ENCODE assay signal across 8 cellular contexts in the genomic region with DNA sequence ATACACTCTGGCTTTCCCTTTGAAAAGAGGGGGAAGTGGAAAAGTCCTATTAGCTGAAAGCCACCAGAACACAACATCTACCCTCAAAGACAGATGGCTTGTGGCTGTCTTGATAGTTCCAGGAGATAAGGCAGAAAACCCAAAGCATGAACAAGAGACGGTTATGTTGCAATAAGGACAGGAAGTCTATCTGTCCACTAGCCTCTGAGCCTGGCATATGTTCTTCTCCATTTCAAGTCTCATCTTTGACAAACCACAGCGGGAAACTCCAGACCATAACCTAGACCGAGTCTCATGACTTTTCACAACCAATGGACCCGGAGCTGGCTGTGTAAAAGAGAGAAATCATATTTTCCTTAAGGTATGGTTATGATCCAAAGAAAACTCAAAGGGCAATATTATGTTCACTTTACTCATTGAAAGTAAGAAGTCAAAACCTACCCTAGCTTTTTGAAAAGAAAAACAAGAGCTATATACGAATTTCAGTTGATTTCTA. TPM values are rescaled to one million over a fixed set of nuclear protein-coding genes. Genes with fewer than 3 reads are reported as not detected.
DNase-seq lines count a peak whose midpoint lies in the region; ATAC-seq, FAIRE-seq and TF ChIP-seq lines count a peak whose summit lies in the region.

No MANE protein-coding gene starts in this region.

- peak overlapping the region; percentile 37; the same call in 1 of the 2 replicates for H3K9ac ChIP-seq in OCI-LY1 (ENCODE audit: low read length)
- H3K9ac ChIP-seq in GM12878 (ENCODE audit: control insufficient read depth, insufficient read depth, low read length), result 0 out of 2 replicates have a peak overlapping the region, but pooled peaks have one; percentile 33

- no peaks in the 10 kb centered on the region for H3K27me3 ChIP-seq in OCI-LY1 (ENCODE audit: insufficient read depth, low read length)
- no peaks in the 10 kb centered on the region for H3K27me3 ChIP-seq in GM12878 (replicated peaks in 1 of 2; ENCODE audit: control insufficient read depth in 2 of 2, insufficient read depth in 2 of 2, low read length in 1 of 2)

- DNase-seq in Right ventricle myocardium inferior (ENCODE audit: missing footprints), result no peak
- no peak for DNase-seq in cardiac septum (ENCODE audit: low spot score)
- DNase-seq in GM12878 (ENCODE audit: low read depth, low spot score), result peak; percentile 78
- peak in 3 of 10 donors; percentile 12 to 38 (median 17) for DNase-seq in naive thymus-derived CD8-positive, alpha-beta T cell
- DNase-seq in LoVo (ENCODE audit: low spot score), result no peak
- DNase-seq in DMS79 (lab: John Stamatoyannopoulos, UW), result no peak

- H2AFZ ChIP-seq in OCI-LY1 (ENCODE audit: low read length), result no peak overlapping the region
- peak overlapping the region; percentile 26; the same call in 1 of the 2 replicates for H2AFZ ChIP-seq in GM12878 (ENCODE audit: control insufficient read depth, low read depth, low read length)

- no peaks in the 10 kb centered on the region for H3K9me3 Mint-ChIP-seq in naive thymus-derived CD8-positive, alpha-beta T cell

- H3K27ac ChIP-seq in OCI-LY1 (ENCODE audit: low read depth, low read length, poor library complexity, severe bottlenecking) (peak overlapping the region; percentile 91), GM12878 (ENCODE audit: control insufficient read depth, insufficient read depth) (peak overlapping the region; percentile 81)

- no peaks in the 10 kb centered on the region for H3K79me2 ChIP-seq in OCI-LY1 (ENCODE audit: insufficient read depth, low read length)
- peaks cover 63% of the 10 kb centered on the region for H3K79me2 ChIP-seq in GM12878 (ENCODE audit: control insufficient read depth, insufficient read depth, low read length)

- peak overlapping the region in 7 of 10 donors; percentile 3 to 83 (median 40) for H3K27ac Mint-ChIP-seq in naive thymus-derived CD8-positive, alpha-beta T cell

- in situ Hi-C loops in GM12878 (cut with MboI), result no loop called here

- H3F3A ChIP-seq in OCI-LY1 (ENCODE audit: insufficient read depth, low read length), result no peaks in the 10 kb centered on the region

- H3K4me3 Mint-ChIP-seq in naive thymus-derived CD8-positive, alpha-beta T cell, result peak overlapping the region in 2 of 10 donors; percentile 5 to 22

- TF ChIP-seq EP300 in GM12878 (IDR thresholded peaks at IDR 0.05; ENCODE audit: borderline replicate concordance in 1 of 2, control insufficient read depth in 1 of 2, low read depth in 2 of 2, low read length in 2 of 2), result peak; percentile 56 to 79; a peak in 3 of 4 replicates

- H3K36me3 ChIP-seq in OCI-LY1 (ENCODE audit: insufficient read depth, low read length) (peaks cover 35% of the 10 kb centered on the region), GM12878 (ENCODE audit: control insufficient read depth in 2 of 2, insufficient read depth in 2 of 2, low read length in 1 of 2) (peaks cover 15 to 27% of the 10 kb centered on the region in 2 experiments)

- H4K20me1 ChIP-seq in OCI-LY1 (ENCODE audit: insufficient read depth, low read length), result no peaks in the 10 kb centered on the region
- H4K20me1 ChIP-seq in GM12878 (ENCODE audit: control insufficient read depth, insufficient read depth), result no peaks in the 10 kb centered on the region

- RAD21 ChIA-PET in GM12878 (lab: Charles Lee; ENCODE audit: unreplicated experiment), result interaction anchor here (0.9 to 10.7 kb wide), 24 partner anchors 10 to 463 kb away, joined by 3 to 235 read pairs (median 8); a partner anchor contains a TSS

- no peak for TF ChIP-seq CTCF in OCI-LY1 (IDR thresholded peaks at IDR 0.05; ENCODE audit: low read length)
- no peak for TF ChIP-seq CTCF in GM12878 (IDR thresholded peaks at IDR 0.05 in 2 of 3, conservative IDR thresholded peaks at IDR 0.05 in 1 of 3; ENCODE audit: control insufficient read depth in 2 of 3, extremely low read depth in 1 of 3, insufficient read depth in 1 of 3, low read depth in 3 of 3, low read length in 3 of 3)

- CTCF ChIA-PET in GM12878 (lab: Yijun Ruan, JAX), result interaction anchor here (0.8 to 3.2 kb wide), 23 partner anchors 10 to 663 kb away, joined by 3 to 24 read pairs (median 5); a partner anchor contains a TSS

- no peaks in the 10 kb centered on the region for H3K9me2 ChIP-seq in OCI-LY1 (ENCODE audit: low read depth, low read length)

- peak overlapping the region; percentile 17 for H3K4me3 ChIP-seq in OCI-LY1 (ENCODE audit: low read depth, low read length, poor library complexity, severe bottlenecking)
- H3K4me3 ChIP-seq in GM12878, result 0 out of 2 replicates have a peak overlapping the region, but pooled peaks have one; percentile 12

- H3K4me2 ChIP-seq in OCI-LY1 (ENCODE audit: low read length) (peak overlapping the region; percentile 46), GM12878 (ENCODE audit: control insufficient read depth, insufficient read depth) (peak overlapping the region; percentile 54)

- WGBS in GM12878 (ENCODE audit: insufficient coverage, insufficient replicate concordance, low lambda C conversion rate, missing lambda C conversion rate), result 0% methylated on average over 5 of the region's 5 CpGs

- ATAC-seq in Right ventricle myocardium inferior (peak; percentile 61), HG02885 (IDR thresholded peaks at IDR 0.05; ENCODE audit: poor library complexity, unreplicated experiment) (peak; percentile 59), GM12878 (peak; percentile 73)
- peak in 1 of 2 donors; percentile 8 for ATAC-seq in naive thymus-derived CD8-positive, alpha-beta T cell

- H3K4me1 ChIP-seq in OCI-LY1 (ENCODE audit: insufficient read depth, low read length, severe bottlenecking) (peaks cover 58% of the 10 kb centered on the region), GM12878 (ENCODE audit: control insufficient read depth, insufficient read depth, low read length) (peaks cover 45% of the 10 kb centered on the region)

- no peaks in the 10 kb centered on the region for H3K27me3 Mint-ChIP-seq in naive thymus-derived CD8-positive, alpha-beta T cell

- TF ChIP-seq POLR2A in GM12878 (IDR thresholded peaks at IDR 0.05; ENCODE audit: low read depth, low read length), result no peak

- SMC1A ChIA-PET in GM12878 (lab: Charles Lee; ENCODE audit: uncharacterized antibody, unreplicated experiment), result interaction anchor here (0.7 to 11.4 kb wide), 38 partner anchors 10 to 463 kb away, joined by 3 to 292 read pairs (median 5); a partner anchor contains a TSS

- peaks cover 10 to 70% (median 40%) of the 10 kb centered on the region in 4 donors for H3K4me1 Mint-ChIP-seq in naive thymus-derived CD8-positive, alpha-beta T cell

- FAIRE-seq in GM12878 (lab: Jason Lieb, UNC), result peak; percentile 7

- no TSS peak for BruUV-seq in GM12878 (replicated peaks; lab: Mats Ljungman, UMichigan)

- intact Hi-C loops in Right ventricle myocardium inferior (cut with DNase I), result no loop called here
- intact Hi-C loops in cardiac septum (cut with DNase I), result no loop called here
- intact Hi-C loops in GM12878 (cut with micrococcal nuclease; ENCODE audit: unreplicated experiment), result loop anchor here (5.0 to 10.0 kb wide), 3 partner anchors 66 to 223 kb away; no protein-coding TSS in a partner anchor

- TF ChIP-seq RAD21 in GM12878 (IDR thresholded peaks at IDR 0.05; ENCODE audit: insufficient read depth, low read depth, low read length), result 0 out of 2 replicates have a peak, but pooled peaks have one; percentile 0

- POLR2A ChIA-PET in GM12878 (lab: Charles Lee), result interaction anchor here (0.5 to 10.0 kb wide), 15 partner anchors 8 to 393 kb away, joined by 3 to 194 read pairs (median 4); a partner anchor contains a TSS
- POLR2A ChIA-PET in naive thymus-derived CD8-positive, alpha-beta T cell (lab: Charles Lee), result interaction anchor here (0.9 kb wide), 1 partner anchor 17 kb away, joined by 5 read pairs; no protein-coding TSS in a partner anchor

- H3K36me3 Mint-ChIP-seq in naive thymus-derived CD8-positive, alpha-beta T cell, result peaks cover 5 to 26% (median 24%) of the 10 kb centered on the region in 3 donors

- H3K9me3 ChIP-seq in OCI-LY1 (ENCODE audit: low read length), result no peaks in the 10 kb centered on the region
- no peaks in the 10 kb centered on the region for H3K9me3 ChIP-seq in GM12878 (replicated peaks; ENCODE audit: control insufficient read depth, insufficient read depth, low read length)

TF ChIP-seq in GM12878, 131 proteins besides CTCF, POLR2A, EP300 and RAD21 (continues in another document):
- no peak for TF ChIP-seq ZSCAN29 (IDR thresholded peaks at IDR 0.05)
- TF ChIP-seq, protein P1, sequence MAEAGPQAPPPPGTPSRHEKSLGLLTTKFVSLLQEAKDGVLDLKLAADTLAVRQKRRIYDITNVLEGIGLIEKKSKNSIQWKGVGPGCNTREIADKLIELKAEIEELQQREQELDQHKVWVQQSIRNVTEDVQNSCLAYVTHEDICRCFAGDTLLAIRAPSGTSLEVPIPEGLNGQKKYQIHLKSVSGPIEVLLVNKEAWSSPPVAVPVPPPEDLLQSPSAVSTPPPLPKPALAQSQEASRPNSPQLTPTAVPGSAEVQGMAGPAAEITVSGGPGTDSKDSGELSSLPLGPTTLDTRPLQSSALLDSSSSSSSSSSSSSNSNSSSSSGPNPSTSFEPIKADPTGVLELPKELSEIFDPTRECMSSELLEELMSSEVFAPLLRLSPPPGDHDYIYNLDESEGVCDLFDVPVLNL (IDR thresholded peaks at IDR 0.05; ENCODE audit: low read depth, low read length), result no peak
- TF ChIP-seq RB1 (IDR thresholded peaks at IDR 0.05; ENCODE audit: borderline replicate concordance), result no peak
- TF ChIP-seq KDM1A (IDR thresholded peaks at IDR 0.05; ENCODE audit: borderline replicate concordance), result no peak
- no peak for TF ChIP-seq POU2F2 (IDR thresholded peaks at IDR 0.05; ENCODE audit: borderline replicate concordance, low read depth, low read length)

RNA-seq across cellular contexts. Expression of a gene that starts 33.8 kb away (rescaled TPM):
- total RNA-seq in Right ventricle myocardium inferior (3.2 TPM), cardiac septum (2.8 TPM), GM12878 (2014; rRNA removed) (37.7 and 38.4 TPM in 2 replicates), GM12878 (2014; rRNA removed; fragmentation: Illumina TruSeq; extraction: Trizol) (33.3 and 34.9 TPM in 2 replicates), GM12878 (2021) (27.6 and 27.7 TPM in 2 replicates)
- 55.2 and 55.7 TPM in 2 replicates for total RNA-seq in GM12878 (2013; cell fraction: nucleolus; rRNA removed)
- polyA plus RNA-seq in GM12878 (2011; ENCODE audit: low read depth), result 12.1 TPM
- polyA plus RNA-seq in GM12878 (2011; rRNA removed) (32.3 and 36.7 TPM in 2 replicates), GM12878 (2014; fragmentation: Illumina TruSeq; extraction: Trizol) (26.9 and 27.4 TPM in 2 replicates), GM12878 (2014; fragmentation: Nextera tagmentation; extraction: Ambion mirVana) (10 to 100 TPM; 20.3 to 32.1 TPM), GM12878 (2014; rRNA removed) (22.9 and 27.3 TPM in 2 replicates), GM12878 (2016; fragmentation: Nextera tagmentation; extraction: Ambion mirVana) (10 to 100 TPM; 27.7 to 28.0 TPM)
- 54.2 and 57.2 TPM in 2 replicates for polyA plus RNA-seq in GM12878 (2011; cell fraction: cytosol; rRNA removed)
- 39.7 and 50.3 TPM in 2 replicates for polyA plus RNA-seq in GM12878 (2011; cell fraction: nucleus; rRNA removed)
- polyA plus RNA-seq in GM12878 (2012), result 17.1 and 20.4 TPM in 2 replicates
- polyA minus RNA-seq in GM12878 (2011; rRNA and poly(A)+ RNA removed), result 84.4 and 93.6 TPM in 2 replicates
- 18.3 and 20.3 TPM in 2 replicates for polyA minus RNA-seq in GM12878 (2011; cell fraction: cytosol; rRNA and poly(A)+ RNA removed)
- 60.7 and 101 TPM in 2 replicates for polyA minus RNA-seq in GM12878 (2011; cell fraction: nucleus; rRNA and poly(A)+ RNA removed)
- total RNA-seq in naive thymus-derived CD8-positive, alpha-beta T cell, result 1 to 10 TPM; 2.7 to 4.2 TPM
- 1 to 10 TPM; 1.4 to 4.4 (median 2.5) TPM for polyA plus RNA-seq in naive thymus-derived CD8-positive, alpha-beta T cell
